Comparison of ENCODE assay signal across 5 cellular contexts in the genomic region with DNA sequence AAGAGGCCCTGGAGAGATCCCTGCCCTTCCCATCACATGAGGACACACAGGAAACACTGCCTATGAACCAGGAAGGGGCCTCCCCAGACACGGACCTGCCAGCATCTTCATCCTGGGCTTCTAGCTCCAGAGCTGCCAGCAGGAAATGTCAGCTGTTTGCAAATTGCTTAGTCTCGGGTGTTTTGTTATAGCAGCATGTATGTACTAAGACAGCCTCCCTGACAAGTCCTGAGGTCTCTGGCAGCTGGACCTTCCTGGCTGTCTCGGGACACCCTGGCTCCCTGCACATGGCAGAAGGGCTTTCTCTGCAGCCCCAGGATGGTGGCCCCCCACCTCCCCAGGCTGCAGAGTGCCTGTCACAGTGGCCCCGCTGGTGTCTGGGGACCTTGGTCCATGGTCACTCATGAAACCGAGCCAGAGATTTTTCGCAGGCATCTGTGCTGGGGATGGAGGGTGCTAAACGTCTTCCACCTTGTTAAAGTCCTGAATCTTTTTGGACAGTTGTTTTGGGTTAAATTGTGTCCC.
A peak's percentile ranks its signal among the peaks of the same experiment; 100 is the strongest.
DNase-seq lines count a peak whose midpoint lies in the region; ATAC-seq, FAIRE-seq and TF ChIP-seq lines count a peak whose summit lies in the region.
"Not testable (repeated sequence)": the region's sequence is repeated elsewhere in the genome, so short reads cannot be mapped to it uniquely, and the experiment has no call there.

No MANE protein-coding gene starts in this region.

- ATAC-seq in activated CD8-positive, alpha-beta T cell treated with anti-CD3 and anti-CD28 coated beads, Interleukin-2, amount 10 ng/mL, durations not matched to agents 7 days and 5 days; K562; naive thymus-derived CD8-positive, alpha-beta T cell: not testable (repeated sequence)

- H3K4me2 ChIP-seq in K562 (ENCODE audit: insufficient read depth, low read length), result not testable (repeated sequence)

- TF ChIP-seq RAD21 in K562 (CRISPR knock-in tag; conservative IDR thresholded peaks at IDR 0.05 in 1 of 2, IDR thresholded peaks at IDR 0.05 in 1 of 2), result not testable (repeated sequence)

- H4K20me1 ChIP-seq in K562 (replicated peaks; ENCODE audit: control insufficient read depth, insufficient read depth, low read length), result not testable (repeated sequence)

- TF ChIP-seq EP300 in K562 (IDR thresholded peaks at IDR 0.05; ENCODE audit: low read length), result not testable (repeated sequence)

- H3K27ac ChIP-seq in KOPT-K1 (ENCODE audit: low read depth, low read length, poor library complexity, severe bottlenecking), result peak overlapping the region; percentile 50
- H3K27ac ChIP-seq in K562 (ENCODE audit: extremely low read depth, low read depth, low read length), result not testable (repeated sequence)

- H3K9ac ChIP-seq in K562 (ENCODE audit: insufficient read depth in 1 of 2, low read depth in 2 of 2, low read length in 2 of 2), result not testable (repeated sequence)

- H3K27me3 ChIP-seq in K562 (ENCODE audit: control insufficient read depth in 2 of 2, insufficient read depth in 2 of 2, low read length in 2 of 2), result peaks cover 2 to 21% of the 10 kb centered on the region in 2 experiments; a peak in 4 of 5 replicates

- not testable (repeated sequence) for H3K36me3 Mint-ChIP-seq in activated CD8-positive, alpha-beta T cell treated with anti-CD3 and anti-CD28 coated beads, Interleukin-2, amount 10 ng/mL, durations not matched to agents 7 days and 5 days (ENCODE audit: low read depth); naive thymus-derived CD8-positive, alpha-beta T cell

- WGBS in K562 (ENCODE audit: insufficient coverage, low coverage, missing lambda C conversion rate), result 6% methylated on average over 5 of the region's 7 CpGs

- not testable (repeated sequence) for TF ChIP-seq CTCF in K562 (IDR thresholded peaks at IDR 0.05 in 2 of 3, conservative IDR thresholded peaks at IDR 0.05 in 1 of 3; ENCODE audit: insufficient read depth in 2 of 3, low read depth in 1 of 3, low read length in 3 of 3)

- peaks cover 18% of the 10 kb centered on the region for H3K4me1 Mint-ChIP-seq in activated CD8-positive, alpha-beta T cell treated with anti-CD3 and anti-CD28 coated beads, Interleukin-2, amount 10 ng/mL, durations not matched to agents 7 days and 5 days (ENCODE audit: low read depth)
- H3K4me1 Mint-ChIP-seq in naive thymus-derived CD8-positive, alpha-beta T cell, result peaks cover 13 to 36% (median 21%) of the 10 kb centered on the region in 4 donors

- not testable (repeated sequence) for H3K79me2 ChIP-seq in K562 (ENCODE audit: control insufficient read depth, insufficient read depth, low read length)

- POLR2A ChIA-PET in activated CD8-positive, alpha-beta T cell treated with anti-CD3 and anti-CD28 coated beads, Interleukin-2, amount 10 ng/mL, durations not matched to agents 7 days and 5 days (lab: Charles Lee); K562 (lab: Yijun Ruan, JAX); naive thymus-derived CD8-positive, alpha-beta T cell (lab: Charles Lee): not testable (repeated sequence)

- not testable (repeated sequence) for H2AFZ ChIP-seq in K562 (ENCODE audit: low read depth, low read length)

- in situ Hi-C loops in K562 (cut with MboI), result not testable (repeated sequence)

- H3K9me3 Mint-ChIP-seq in activated CD8-positive, alpha-beta T cell treated with anti-CD3 and anti-CD28 coated beads, Interleukin-2, amount 10 ng/mL, durations not matched to agents 7 days and 5 days (ENCODE audit: insufficient read depth); naive thymus-derived CD8-positive, alpha-beta T cell: not testable (repeated sequence)

- not testable (repeated sequence) for H3K9me1 ChIP-seq in K562 (ENCODE audit: control insufficient read depth, insufficient read depth, low read length)

- intact Hi-C loops in K562 (cut with micrococcal nuclease), result not testable (repeated sequence)

- TF ChIP-seq POLR2A in K562 (conservative IDR thresholded peaks at IDR 0.05), result not testable (repeated sequence)

- not testable (repeated sequence) for H3K4me3 ChIP-seq in K562

- not testable (repeated sequence) for FAIRE-seq in K562 (lab: Jason Lieb, UNC)

- not testable (repeated sequence) for H3K9me3 ChIP-seq in KOPT-K1 (ENCODE audit: insufficient read depth, low read length, poor library complexity, severe bottlenecking); K562 (replicated peaks; ENCODE audit: control insufficient read depth, insufficient read depth, low read depth, low read length)

- DNase-seq in activated CD8-positive, alpha-beta T cell treated with anti-CD3 and anti-CD28 coated beads, Interleukin-2, amount 10 ng/mL, durations not matched to agents 7 days and 5 days; K562 (ENCODE audit: extremely low read depth in 1 of 4, low spot score in 3 of 4); naive thymus-derived CD8-positive, alpha-beta T cell: not testable (repeated sequence)
- peak; percentile 22 for DNase-seq in islet precursor cell

- not testable (repeated sequence) for H3K36me3 ChIP-seq in KOPT-K1 (ENCODE audit: insufficient read depth, low read length); K562 (ENCODE audit: control insufficient read depth, insufficient read depth, low read length)

- not testable (repeated sequence) for BruUV-seq in K562 (replicated peaks; lab: Mats Ljungman, UMichigan)

- H3K4me3 Mint-ChIP-seq in activated CD8-positive, alpha-beta T cell treated with anti-CD3 and anti-CD28 coated beads, Interleukin-2, amount 10 ng/mL, durations not matched to agents 7 days and 5 days; naive thymus-derived CD8-positive, alpha-beta T cell: not testable (repeated sequence)

- not testable (repeated sequence) for H3K27me3 Mint-ChIP-seq in activated CD8-positive, alpha-beta T cell treated with anti-CD3 and anti-CD28 coated beads, Interleukin-2, amount 10 ng/mL, durations not matched to agents 7 days and 5 days (ENCODE audit: low read depth); naive thymus-derived CD8-positive, alpha-beta T cell

- CTCF ChIA-PET in activated CD8-positive, alpha-beta T cell treated with anti-CD3 and anti-CD28 coated beads, Interleukin-2, amount 10 ng/mL, durations not matched to agents 7 days and 5 days (lab: Charles Lee); K562 (lab: Yijun Ruan, JAX; ENCODE audit: low intra/inter-chr PET ratio): not testable (repeated sequence)

- peak overlapping the region; percentile 64 for H3K27ac Mint-ChIP-seq in activated CD8-positive, alpha-beta T cell treated with anti-CD3 and anti-CD28 coated beads, Interleukin-2, amount 10 ng/mL, durations not matched to agents 7 days and 5 days
- H3K27ac Mint-ChIP-seq in naive thymus-derived CD8-positive, alpha-beta T cell, result peak overlapping the region in 7 of 10 donors; percentile 34 to 79 (median 59)

- peaks cover 0 to 28% of the 10 kb centered on the region in 2 experiments; a peak in 2 of 5 replicates for H3K4me1 ChIP-seq in K562 (replicated peaks in 1 of 2; ENCODE audit: control insufficient read depth in 2 of 2, insufficient read depth in 2 of 2, low read length in 2 of 2)

TF ChIP-seq in K562, 482 proteins besides CTCF, POLR2A, EP300 and RAD21:
- peak; percentile 97 for TF ChIP-seq ZNF12 (CRISPR knock-in tag; IDR thresholded peaks at IDR 0.05)
